In the genomic region with DNA sequence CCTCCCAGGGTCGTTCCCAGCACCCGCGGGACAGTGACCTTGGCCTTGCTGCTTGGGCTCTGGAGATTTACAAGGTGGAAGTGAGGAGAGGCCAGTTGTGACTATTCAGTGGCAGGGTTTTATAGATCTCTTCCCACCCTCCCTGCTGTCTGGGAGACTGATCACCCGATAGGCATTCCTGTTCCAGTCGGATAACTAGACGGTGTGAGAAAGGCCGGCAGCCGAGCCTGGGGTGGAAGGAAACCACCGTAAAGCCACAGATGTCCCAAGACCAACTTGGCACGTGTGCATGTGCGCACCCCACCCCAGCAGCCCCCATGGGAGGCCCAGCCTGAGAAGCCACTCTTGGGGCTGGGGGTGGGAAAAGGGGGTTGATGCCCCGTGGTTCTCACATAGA, we compare ENCODE assay signal across 10 cellular contexts.
A peak's percentile ranks its signal among the peaks of the same experiment; 100 is the strongest.
DNase-seq lines count a peak whose midpoint lies in the region; FAIRE-seq and TF ChIP-seq lines count a peak whose summit lies in the region.
"Had no signal": no experiment of that assay in that cellular context is flagged by ENCODE, and none has a peak within 500 bp of the region (broad histone marks: within the 10 kb centered on the region; RNA-seq: fewer than 3 reads in every experiment).

No MANE protein-coding gene starts in this region.

- TF ChIP-seq CTCF in astrocyte (IDR thresholded peaks at IDR 0.05; ENCODE audit: insufficient read depth, low read depth, low read length) (no peak), kidney epithelial cell (IDR thresholded peaks at IDR 0.05; ENCODE audit: insufficient read depth, low read length, poor library complexity, severe bottlenecking) (no peak), spleen (IDR thresholded peaks at IDR 0.05 in 8 of 11, conservative IDR thresholded peaks at IDR 0.05 in 3 of 11) (no peak), GM10266 (IDR thresholded peaks at IDR 0.05; ENCODE audit: control insufficient read depth, insufficient read depth, low read depth, missing control alignments) (no peak)

- H3K4me1 Mint-ChIP-seq in astrocyte (ENCODE audit: low read depth, unreplicated experiment): peaks cover 58% of the 10 kb centered on the region
- H3K4me1 Mint-ChIP-seq in activated CD4-positive, alpha-beta memory T cell treated with anti-CD3 and anti-CD28 coated beads, Interleukin-2, amount 10 ng/mL, durations not matched to agents 7 days and 5 days: peaks cover 13% of the 10 kb centered on the region

- H3K9me3 ChIP-seq in astrocyte (ENCODE audit: insufficient read depth, low read depth, low read length) (no peaks in the 10 kb centered on the region), spleen (no peaks in the 10 kb centered on the region)
- H3K9me3 ChIP-seq: neutrophil had no signal

- peak overlapping the region; percentile 69 for H3K4me2 ChIP-seq in astrocyte (ENCODE audit: low read length)

- no peaks in the 10 kb centered on the region for H3K79me2 ChIP-seq in astrocyte (ENCODE audit: insufficient read depth, low read length)

- no peak overlapping the region for H2AFZ ChIP-seq in astrocyte (ENCODE audit: low read depth, low read length)

- no peak for TF ChIP-seq POLR2A in spleen (IDR thresholded peaks at IDR 0.05)

- no peaks in the 10 kb centered on the region for H3K27me3 ChIP-seq in H7 (ENCODE audit: control insufficient read depth, insufficient read depth, low read length)
- no peaks in the 10 kb centered on the region for H3K27me3 ChIP-seq in astrocyte (ENCODE audit: insufficient read depth, low read length)
- H3K27me3 ChIP-seq in kidney epithelial cell (ENCODE audit: control insufficient read depth, insufficient read depth, low read length): no peaks in the 10 kb centered on the region
- no peaks in the 10 kb centered on the region for H3K27me3 ChIP-seq in spleen (replicated peaks in 1 of 7)

- peak; percentile 39 for DNase-seq in H7
- DNase-seq in astrocyte (ENCODE audit: low read depth): peak; percentile 82
- DNase-seq in kidney epithelial cell (ENCODE audit: low read depth): peak; percentile 86
- DNase-seq in spleen: no peak
- DNase-seq in dedifferentiated amniotic fluid mesenchymal stem cell (ENCODE audit: extremely low spot score): no peak
- DNase-seq in GM10266 (ENCODE audit: extremely low spot score): no peak
- DNase-seq in activated CD4-positive, alpha-beta memory T cell treated with anti-CD3 and anti-CD28 coated beads, Interleukin-2, amount 10 ng/mL, durations not matched to agents 7 days and 5 days: no peak
- DNase-seq in T-helper 9 cell: no peak

- 31 to 58% (median 37%) methylated on average over 10 to 12 of the region's 12 CpGs for WGBS in spleen, 5 donors

- H3K36me3 ChIP-seq in H7 (replicated peaks; ENCODE audit: control insufficient read depth, insufficient read depth, low read length) (no peaks in the 10 kb centered on the region; the same call in 1 of the 2 replicates), astrocyte (ENCODE audit: insufficient read depth, low read length) (peaks cover 14% of the 10 kb centered on the region), kidney epithelial cell (ENCODE audit: control insufficient read depth, insufficient read depth, low read length) (peaks cover 5% of the 10 kb centered on the region), spleen (peaks cover 0 to 27% (median 4%) of the 10 kb centered on the region in 6 donors)
- H3K36me3 ChIP-seq: neutrophil had no signal

- no peak for FAIRE-seq in astrocyte (lab: Jason Lieb, UNC)
- FAIRE-seq: colon had no signal

- peaks cover 64% of the 10 kb centered on the region for H3K4me1 ChIP-seq in astrocyte (ENCODE audit: insufficient read depth, low read length)
- peaks cover 18 to 84% (median 48%) of the 10 kb centered on the region in 6 donors for H3K4me1 ChIP-seq in spleen

- POLR2A ChIA-PET in activated CD4-positive, alpha-beta memory T cell treated with anti-CD3 and anti-CD28 coated beads, Interleukin-2, amount 10 ng/mL, durations not matched to agents 7 days and 5 days (lab: Charles Lee): no interaction called here

- H3K4me3 ChIP-seq in H7 (ENCODE audit: insufficient read depth, low read depth, low read length) (no peak overlapping the region), astrocyte (ENCODE audit: insufficient read depth, low read depth, low read length) (no peak overlapping the region), kidney epithelial cell (ENCODE audit: low read depth, low read length) (no peak overlapping the region), spleen (no peak overlapping the region)

- peak overlapping the region; percentile 81 for H3K9ac ChIP-seq in astrocyte (ENCODE audit: low read length)

- H3K27me3 Mint-ChIP-seq in astrocyte (ENCODE audit: low read depth, unreplicated experiment): no peaks in the 10 kb centered on the region
- no peaks in the 10 kb centered on the region for H3K27me3 Mint-ChIP-seq in activated CD4-positive, alpha-beta memory T cell treated with anti-CD3 and anti-CD28 coated beads, Interleukin-2, amount 10 ng/mL, durations not matched to agents 7 days and 5 days

- CTCF ChIA-PET in activated CD4-positive, alpha-beta memory T cell treated with anti-CD3 and anti-CD28 coated beads, Interleukin-2, amount 10 ng/mL, durations not matched to agents 7 days and 5 days (lab: Charles Lee): no interaction called here

- H3K27ac ChIP-seq in astrocyte (ENCODE audit: low read depth, low read length) (peak overlapping the region; percentile 92), spleen (peak overlapping the region in 7 of 8 donors; percentile 47 to 85 (median 71))
- H3K27ac ChIP-seq: neutrophil had no signal

- no peaks in the 10 kb centered on the region for H3K9me3 Mint-ChIP-seq in astrocyte (ENCODE audit: unreplicated experiment)
- H3K9me3 Mint-ChIP-seq in activated CD4-positive, alpha-beta memory T cell treated with anti-CD3 and anti-CD28 coated beads, Interleukin-2, amount 10 ng/mL, durations not matched to agents 7 days and 5 days: no peaks in the 10 kb centered on the region

- H4K20me1 ChIP-seq in astrocyte (ENCODE audit: insufficient read depth, low read length): peaks cover 14% of the 10 kb centered on the region

- H3K36me3 Mint-ChIP-seq in astrocyte (ENCODE audit: low read depth, unreplicated experiment): peaks cover 22% of the 10 kb centered on the region
- no peaks in the 10 kb centered on the region for H3K36me3 Mint-ChIP-seq in activated CD4-positive, alpha-beta memory T cell treated with anti-CD3 and anti-CD28 coated beads, Interleukin-2, amount 10 ng/mL, durations not matched to agents 7 days and 5 days (ENCODE audit: low read depth)

- intact Hi-C loops in spleen (cut with DNase I; ENCODE audit: low total_unique reads): no loop called here

- peak overlapping the region; percentile 91 for H3K27ac Mint-ChIP-seq in astrocyte (ENCODE audit: unreplicated experiment)
- H3K27ac Mint-ChIP-seq in activated CD4-positive, alpha-beta memory T cell treated with anti-CD3 and anti-CD28 coated beads, Interleukin-2, amount 10 ng/mL, durations not matched to agents 7 days and 5 days: no peak overlapping the region

- H3K4me3 Mint-ChIP-seq in astrocyte (ENCODE audit: unreplicated experiment): peak overlapping the region; percentile 51
- H3K4me3 Mint-ChIP-seq in activated CD4-positive, alpha-beta memory T cell treated with anti-CD3 and anti-CD28 coated beads, Interleukin-2, amount 10 ng/mL, durations not matched to agents 7 days and 5 days: no peak overlapping the region

Comparison
In these comparisons a context has a peak if more than half of its experiments do, and no peak if none do; other contexts are left out.
1. DNase-seq: peak in H7 (single experiment), astrocyte (single experiment) and kidney epithelial cell (single experiment); none in spleen (single experiment), dedifferentiated amniotic fluid mesenchymal stem cell (single experiment), GM10266 (single experiment), activated CD4-positive, alpha-beta memory T cell treated with anti-CD3 and anti-CD28 coated beads, Interleukin-2, amount 10 ng/mL, durations not matched to agents 7 days and 5 days (single experiment) and T-helper 9 cell (single experiment).